1 cellular context compared by ENCODE assay signal in genomic region chr17:82272495-82273326, GRCh38.
TF ChIP-seq lines count a peak whose summit lies in the region.

No MANE protein-coding gene starts in this region.

TF ChIP-seq in GM12878, 131 proteins besides CTCF, POLR2A, EP300 and RAD21 (continued from another document):
- 0 out of 2 replicates have a peak, but pooled peaks have one; percentile 10 for TF ChIP-seq SMC3 (IDR thresholded peaks at IDR 0.05; ENCODE audit: borderline replicate concordance, low read length)
- no peak for TF ChIP-seq HDGF (IDR thresholded peaks at IDR 0.05)
- peak; percentile 71 for TF ChIP-seq NR2F1 (conservative IDR thresholded peaks at IDR 0.05)
- TF ChIP-seq NR2C2 (IDR thresholded peaks at IDR 0.05; ENCODE audit: borderline replicate concordance, control insufficient read depth, insufficient read length, low read depth) = no peak
- TF ChIP-seq WRNIP1 (IDR thresholded peaks at IDR 0.05; ENCODE audit: borderline replicate concordance, low read depth, low read length) = peak; percentile 89; the same call in 1 of the 2 replicates
- TF ChIP-seq TCF7 (IDR thresholded peaks at IDR 0.05; ENCODE audit: borderline replicate concordance) = no peak
- 0 out of 2 replicates have a peak, but pooled peaks have one; percentile 15 for TF ChIP-seq DPF2 (IDR thresholded peaks at IDR 0.05)
- TF ChIP-seq MXI1 (IDR thresholded peaks at IDR 0.05; ENCODE audit: low read depth, low read length) = peak; percentile 48; the same call in 1 of the 2 replicates
- peak; percentile 51; the same call in 1 of the 2 replicates for TF ChIP-seq BACH1 (IDR thresholded peaks at IDR 0.05; ENCODE audit: borderline replicate concordance)
- no peak for TF ChIP-seq MYC (IDR thresholded peaks at IDR 0.05; ENCODE audit: insufficient read depth, insufficient read length, insufficient replicate concordance, low read length, severe bottlenecking)
- TF ChIP-seq EGR1 (IDR thresholded peaks at IDR 0.05; ENCODE audit: borderline replicate concordance in 1 of 2, low read depth in 2 of 2, low read length in 2 of 2) = peak in 1 of 2 experiments; percentile 33; a peak in 1 of 3 replicates
